In the genomic region with DNA sequence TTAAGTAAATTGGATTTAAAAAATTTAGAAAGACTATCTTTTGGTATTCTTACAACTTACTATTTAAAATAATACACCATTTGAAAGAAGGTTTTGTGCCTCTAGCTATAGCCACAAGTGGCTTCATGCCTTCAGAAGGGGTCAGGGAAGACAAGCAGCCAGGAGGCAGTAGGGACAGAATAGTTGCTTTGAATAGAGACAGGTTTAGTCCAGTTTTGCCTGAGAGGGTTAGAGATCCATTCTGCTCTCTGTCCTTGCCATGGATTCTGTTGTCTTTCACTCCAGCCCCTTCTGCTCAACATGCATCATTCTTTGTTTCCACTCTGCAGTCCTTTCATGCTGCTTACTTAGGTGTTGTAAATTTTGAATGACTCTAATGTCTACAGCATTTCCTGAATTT, we compare ENCODE assay signal across 21 cellular contexts.
A peak's percentile ranks its signal among the peaks of the same experiment; 100 is the strongest.
DNase-seq lines count a peak whose midpoint lies in the region; ATAC-seq and TF ChIP-seq lines count a peak whose summit lies in the region.
"Had no signal": no experiment of that assay in that cellular context is flagged by ENCODE, and none has a peak within 500 bp of the region (broad histone marks: within the 10 kb centered on the region; RNA-seq: fewer than 3 reads in every experiment).

No MANE protein-coding gene starts in this region.

- H3K27ac Mint-ChIP-seq in WTC11 (0 out of 2 replicates have a peak overlapping the region, but pooled peaks have one; percentile 43), nephron progenitor cell (peak overlapping the region; percentile 71)
- no peak overlapping the region for H3K27ac Mint-ChIP-seq in activated CD4-positive, alpha-beta memory T cell treated with anti-CD3 and anti-CD28 coated beads, Interleukin-2, amount 10 ng/mL, durations not matched to agents 7 days and 5 days
- H3K27ac Mint-ChIP-seq: CD4-positive, alpha-beta T cell had no signal

- peak; percentile 47 for DNase-seq in DMS53 (lab: John Stamatoyannopoulos, UW)
- peak; percentile 33 for DNase-seq in NCI-H2029 (lab: John Stamatoyannopoulos, UW)
- no peak for DNase-seq in WTC11 (ENCODE audit: low spot score)
- no peak for DNase-seq in nephron progenitor cell
- DNase-seq in activated CD4-positive, alpha-beta memory T cell treated with anti-CD3 and anti-CD28 coated beads, Interleukin-2, amount 10 ng/mL, durations not matched to agents 7 days and 5 days = no peak
- no peak for DNase-seq in AG08396 (ENCODE audit: low spot score)
- DNase-seq in Ammon's horn (ENCODE audit: low spot score) = no peak
- DNase-seq: ACHN; BE2C; Calu3; CD4-positive, alpha-beta T cell; DND-41; GF-D8; IMR-90; Karpas-422; MG63; NCI-H1930; NCI-H524 treated with DMSO at 0.1 percent for 48 hours; NK-92 treated with Interleukin-12 subunit alpha and Interleukin-12 subunit beta, amount 100 ng/mL, for 24 hours; OCI-M1; T-helper 2 cell had no signal

- H3K9me3 Mint-ChIP-seq in WTC11 = no peaks in the 10 kb centered on the region
- no peaks in the 10 kb centered on the region for H3K9me3 Mint-ChIP-seq in nephron progenitor cell
- no peaks in the 10 kb centered on the region for H3K9me3 Mint-ChIP-seq in activated CD4-positive, alpha-beta memory T cell treated with anti-CD3 and anti-CD28 coated beads, Interleukin-2, amount 10 ng/mL, durations not matched to agents 7 days and 5 days

- H3K4me3 Mint-ChIP-seq in WTC11 (no peak overlapping the region), nephron progenitor cell (no peak overlapping the region)
- no peak overlapping the region for H3K4me3 Mint-ChIP-seq in activated CD4-positive, alpha-beta memory T cell treated with anti-CD3 and anti-CD28 coated beads, Interleukin-2, amount 10 ng/mL, durations not matched to agents 7 days and 5 days
- H3K4me3 Mint-ChIP-seq: CD4-positive, alpha-beta T cell had no signal

- POLR2A ChIA-PET in WTC11 (lab: Charles Lee) = no interaction called here
- POLR2A ChIA-PET in activated CD4-positive, alpha-beta memory T cell treated with anti-CD3 and anti-CD28 coated beads, Interleukin-2, amount 10 ng/mL, durations not matched to agents 7 days and 5 days (lab: Charles Lee) = no interaction called here

- no peak for TF ChIP-seq CTCF in WTC11 (IDR thresholded peaks at IDR 0.05)
- no peak for TF ChIP-seq CTCF in nephron progenitor cell (IDR thresholded peaks at IDR 0.05)

- no peaks in the 10 kb centered on the region for H3K36me3 Mint-ChIP-seq in WTC11
- H3K36me3 Mint-ChIP-seq in nephron progenitor cell (ENCODE audit: low read depth) = no peaks in the 10 kb centered on the region
- no peaks in the 10 kb centered on the region for H3K36me3 Mint-ChIP-seq in activated CD4-positive, alpha-beta memory T cell treated with anti-CD3 and anti-CD28 coated beads, Interleukin-2, amount 10 ng/mL, durations not matched to agents 7 days and 5 days (ENCODE audit: low read depth)

- H3K27me3 Mint-ChIP-seq in WTC11 (ENCODE audit: low read depth) = no peaks in the 10 kb centered on the region
- peaks cover 3% of the 10 kb centered on the region for H3K27me3 Mint-ChIP-seq in nephron progenitor cell (ENCODE audit: low read depth, poor library complexity)
- H3K27me3 Mint-ChIP-seq in activated CD4-positive, alpha-beta memory T cell treated with anti-CD3 and anti-CD28 coated beads, Interleukin-2, amount 10 ng/mL, durations not matched to agents 7 days and 5 days = no peaks in the 10 kb centered on the region
- H3K27me3 Mint-ChIP-seq: CD4-positive, alpha-beta T cell had no signal

- ATAC-seq in WTC11 = peak; percentile 88

- CTCF ChIA-PET in WTC11 (lab: Charles Lee) = interaction anchor here (1.5 to 1.8 kb wide), 2 partner anchors 60 to 80 kb away, joined by 4 read pairs; partner anchors contain the start of gene CNTNAP2
- CTCF ChIA-PET in activated CD4-positive, alpha-beta memory T cell treated with anti-CD3 and anti-CD28 coated beads, Interleukin-2, amount 10 ng/mL, durations not matched to agents 7 days and 5 days (lab: Charles Lee) = no interaction called here

- peaks cover 14% of the 10 kb centered on the region for H3K4me1 Mint-ChIP-seq in WTC11
- peaks cover 9% of the 10 kb centered on the region for H3K4me1 Mint-ChIP-seq in nephron progenitor cell
- H3K4me1 Mint-ChIP-seq in activated CD4-positive, alpha-beta memory T cell treated with anti-CD3 and anti-CD28 coated beads, Interleukin-2, amount 10 ng/mL, durations not matched to agents 7 days and 5 days = no peaks in the 10 kb centered on the region

TF ChIP-seq in WTC11, 78 proteins besides CTCF, POLR2A, EP300 and RAD21 (continues in another document):
- TF ChIP-seq CREB1 (CRISPR knock-in tag; IDR thresholded peaks at IDR 0.05) (no peak), MXD4 (CRISPR knock-in tag; IDR thresholded peaks at IDR 0.05; ENCODE audit: borderline replicate concordance) (no peak), SMAD4 (CRISPR knock-in tag; IDR thresholded peaks at IDR 0.05) (no peak), ZNF138 (CRISPR knock-in tag; conservative IDR thresholded peaks at IDR 0.05) (no peak), JAZF1 (CRISPR knock-in tag; IDR thresholded peaks at IDR 0.05) (no peak)
- TF ChIP-seq, protein P1, sequence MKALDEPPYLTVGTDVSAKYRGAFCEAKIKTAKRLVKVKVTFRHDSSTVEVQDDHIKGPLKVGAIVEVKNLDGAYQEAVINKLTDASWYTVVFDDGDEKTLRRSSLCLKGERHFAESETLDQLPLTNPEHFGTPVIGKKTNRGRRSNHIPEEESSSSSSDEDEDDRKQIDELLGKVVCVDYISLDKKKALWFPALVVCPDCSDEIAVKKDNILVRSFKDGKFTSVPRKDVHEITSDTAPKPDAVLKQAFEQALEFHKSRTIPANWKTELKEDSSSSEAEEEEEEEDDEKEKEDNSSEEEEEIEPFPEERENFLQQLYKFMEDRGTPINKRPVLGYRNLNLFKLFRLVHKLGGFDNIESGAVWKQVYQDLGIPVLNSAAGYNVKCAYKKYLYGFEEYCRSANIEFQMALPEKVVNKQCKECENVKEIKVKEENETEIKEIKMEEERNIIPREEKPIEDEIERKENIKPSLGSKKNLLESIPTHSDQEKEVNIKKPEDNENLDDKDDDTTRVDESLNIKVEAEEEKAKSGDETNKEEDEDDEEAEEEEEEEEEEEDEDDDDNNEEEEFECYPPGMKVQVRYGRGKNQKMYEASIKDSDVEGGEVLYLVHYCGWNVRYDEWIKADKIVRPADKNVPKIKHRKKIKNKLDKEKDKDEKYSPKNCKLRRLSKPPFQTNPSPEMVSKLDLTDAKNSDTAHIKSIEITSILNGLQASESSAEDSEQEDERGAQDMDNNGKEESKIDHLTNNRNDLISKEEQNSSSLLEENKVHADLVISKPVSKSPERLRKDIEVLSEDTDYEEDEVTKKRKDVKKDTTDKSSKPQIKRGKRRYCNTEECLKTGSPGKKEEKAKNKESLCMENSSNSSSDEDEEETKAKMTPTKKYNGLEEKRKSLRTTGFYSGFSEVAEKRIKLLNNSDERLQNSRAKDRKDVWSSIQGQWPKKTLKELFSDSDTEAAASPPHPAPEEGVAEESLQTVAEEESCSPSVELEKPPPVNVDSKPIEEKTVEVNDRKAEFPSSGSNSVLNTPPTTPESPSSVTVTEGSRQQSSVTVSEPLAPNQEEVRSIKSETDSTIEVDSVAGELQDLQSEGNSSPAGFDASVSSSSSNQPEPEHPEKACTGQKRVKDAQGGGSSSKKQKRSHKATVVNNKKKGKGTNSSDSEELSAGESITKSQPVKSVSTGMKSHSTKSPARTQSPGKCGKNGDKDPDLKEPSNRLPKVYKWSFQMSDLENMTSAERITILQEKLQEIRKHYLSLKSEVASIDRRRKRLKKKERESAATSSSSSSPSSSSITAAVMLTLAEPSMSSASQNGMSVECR (CRISPR knock-in tag; IDR thresholded peaks at IDR 0.05; ENCODE audit: borderline replicate concordance) = no peak
- TF ChIP-seq, protein P2, sequence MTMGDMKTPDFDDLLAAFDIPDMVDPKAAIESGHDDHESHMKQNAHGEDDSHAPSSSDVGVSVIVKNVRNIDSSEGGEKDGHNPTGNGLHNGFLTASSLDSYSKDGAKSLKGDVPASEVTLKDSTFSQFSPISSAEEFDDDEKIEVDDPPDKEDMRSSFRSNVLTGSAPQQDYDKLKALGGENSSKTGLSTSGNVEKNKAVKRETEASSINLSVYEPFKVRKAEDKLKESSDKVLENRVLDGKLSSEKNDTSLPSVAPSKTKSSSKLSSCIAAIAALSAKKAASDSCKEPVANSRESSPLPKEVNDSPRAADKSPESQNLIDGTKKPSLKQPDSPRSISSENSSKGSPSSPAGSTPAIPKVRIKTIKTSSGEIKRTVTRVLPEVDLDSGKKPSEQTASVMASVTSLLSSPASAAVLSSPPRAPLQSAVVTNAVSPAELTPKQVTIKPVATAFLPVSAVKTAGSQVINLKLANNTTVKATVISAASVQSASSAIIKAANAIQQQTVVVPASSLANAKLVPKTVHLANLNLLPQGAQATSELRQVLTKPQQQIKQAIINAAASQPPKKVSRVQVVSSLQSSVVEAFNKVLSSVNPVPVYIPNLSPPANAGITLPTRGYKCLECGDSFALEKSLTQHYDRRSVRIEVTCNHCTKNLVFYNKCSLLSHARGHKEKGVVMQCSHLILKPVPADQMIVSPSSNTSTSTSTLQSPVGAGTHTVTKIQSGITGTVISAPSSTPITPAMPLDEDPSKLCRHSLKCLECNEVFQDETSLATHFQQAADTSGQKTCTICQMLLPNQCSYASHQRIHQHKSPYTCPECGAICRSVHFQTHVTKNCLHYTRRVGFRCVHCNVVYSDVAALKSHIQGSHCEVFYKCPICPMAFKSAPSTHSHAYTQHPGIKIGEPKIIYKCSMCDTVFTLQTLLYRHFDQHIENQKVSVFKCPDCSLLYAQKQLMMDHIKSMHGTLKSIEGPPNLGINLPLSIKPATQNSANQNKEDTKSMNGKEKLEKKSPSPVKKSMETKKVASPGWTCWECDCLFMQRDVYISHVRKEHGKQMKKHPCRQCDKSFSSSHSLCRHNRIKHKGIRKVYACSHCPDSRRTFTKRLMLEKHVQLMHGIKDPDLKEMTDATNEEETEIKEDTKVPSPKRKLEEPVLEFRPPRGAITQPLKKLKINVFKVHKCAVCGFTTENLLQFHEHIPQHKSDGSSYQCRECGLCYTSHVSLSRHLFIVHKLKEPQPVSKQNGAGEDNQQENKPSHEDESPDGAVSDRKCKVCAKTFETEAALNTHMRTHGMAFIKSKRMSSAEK (CRISPR knock-in tag; IDR thresholded peaks at IDR 0.05; ENCODE audit: borderline replicate concordance) = no peak

Comparison
In these comparisons a context has a peak if more than half of its experiments do, and no peak if none do; other contexts are left out.
1. DNase-seq: peak in DMS53 (single experiment) and NCI-H2029 (single experiment); none in WTC11 (single experiment), nephron progenitor cell (single experiment), activated CD4-positive, alpha-beta memory T cell treated with anti-CD3 and anti-CD28 coated beads, Interleukin-2, amount 10 ng/mL, durations not matched to agents 7 days and 5 days (single experiment), AG08396 (single experiment) and Ammon's horn (single experiment).